23 cellular contexts compared by ENCODE assay signal in genomic region chr4:185082549-185082948, GRCh38.
A peak's percentile ranks its signal among the peaks of the same experiment; 100 is the strongest.
DNase-seq lines count a peak whose midpoint lies in the region; ATAC-seq, FAIRE-seq and TF ChIP-seq lines count a peak whose summit lies in the region.
"Had no signal": no experiment of that assay in that cellular context is flagged by ENCODE, and none has a peak within 500 bp of the region (broad histone marks: within the 10 kb centered on the region; RNA-seq: fewer than 3 reads in every experiment).

No MANE protein-coding gene starts in this region.

- no peak overlapping the region for H3K4me3 ChIP-seq in HCT116 (replicated peaks in 1 of 2; ENCODE audit: low read depth in 1 of 2, low read length in 2 of 2)
- no peak overlapping the region for H3K4me3 ChIP-seq in K562
- H3K4me3 ChIP-seq: Peyer's patch, skin epidermis, tibial nerve had no signal

- POLR2A ChIA-PET in HCT116 (lab: Charles Lee) (no interaction called here), K562 (lab: Yijun Ruan, JAX) (interaction anchor here (1.0 kb wide), 1 partner anchor 11 kb away, joined by 3 read pairs; no protein-coding TSS in a partner anchor)

- H3K9me3 ChIP-seq in HCT116 (ENCODE audit: control insufficient read depth in 1 of 2, insufficient read depth in 1 of 2, low read depth in 1 of 2, low read length in 2 of 2) (no peaks in the 10 kb centered on the region), K562 (replicated peaks; ENCODE audit: control insufficient read depth, insufficient read depth, low read depth, low read length) (no peaks in the 10 kb centered on the region)
- H3K9me3 ChIP-seq: Caco-2, Peyer's patch, SK-N-SH, tibial nerve had no signal

- no peaks in the 10 kb centered on the region for H3K9me1 ChIP-seq in K562 (ENCODE audit: control insufficient read depth, insufficient read depth, low read length)

- in situ Hi-C loops in K562 (cut with MboI): no loop called here

- TF ChIP-seq EP300 in K562 (IDR thresholded peaks at IDR 0.05; ENCODE audit: low read length): no peak

- BruUV-seq in HCT116 (replicated peaks; lab: Mats Ljungman, UMichigan): no TSS peak
- no TSS peak for BruUV-seq in K562 (replicated peaks; lab: Mats Ljungman, UMichigan)

- H3K36me3 ChIP-seq in HCT116 (ENCODE audit: control insufficient read depth in 1 of 2, insufficient read depth in 2 of 2, low read length in 2 of 2): no peaks in the 10 kb centered on the region
- H3K36me3 ChIP-seq in K562 (ENCODE audit: control insufficient read depth, insufficient read depth, low read length): no peaks in the 10 kb centered on the region
- H3K36me3 ChIP-seq: brain microvascular endothelial cell, Peyer's patch, tibial nerve had no signal

- H3K9ac ChIP-seq in HCT116 (ENCODE audit: low read length): no peak overlapping the region
- H3K9ac ChIP-seq in K562 (ENCODE audit: insufficient read depth in 1 of 2, low read depth in 2 of 2, low read length in 2 of 2): no peak overlapping the region
- H3K9ac ChIP-seq: SK-N-SH had no signal

- DNase-seq in HCT116 (ENCODE audit: low read depth, low spot score) (no peak), NOMO-1 treated with dmso at 0.1 percent for 144 hours (lab: John Stamatoyannopoulos, UW; ENCODE audit: unreplicated experiment) (peak; percentile 7), K562 (ENCODE audit: extremely low read depth in 1 of 4, low spot score in 3 of 4) (no peak), renal cortical epithelial cell (ENCODE audit: low read depth) (peak; percentile 14), hepatic stellate cell (ENCODE audit: low spot score) (no peak), NCI-H345 (lab: John Stamatoyannopoulos, UW) (no peak)
- DNase-seq: activated CD4-positive, alpha-beta T cell treated with anti-CD3 and anti-CD28 coated beads for 36 hours; activated naive CD8-positive, alpha-beta T cell treated with anti-CD3 and anti-CD28 coated beads, Interleukin-2, amount 50 U/mL, for 24 hours; brain microvascular endothelial cell; Caco-2; foreskin keratinocyte; H7; left cardiac atrium; natural killer cell; NCI-H1105 treated with DMSO at 0.1 percent for 48 hours; NCI-H2107; Peyer's patch; posterior cingulate gyrus; SK-N-SH; T1000 had no signal

- CTCF ChIA-PET in HCT116 (lab: Charles Lee): interaction anchor here (2.1 kb wide), 1 partner anchor 13 kb away, joined by 14 read pairs; no protein-coding TSS in a partner anchor
- CTCF ChIA-PET in K562 (lab: Yijun Ruan, JAX; ENCODE audit: low intra/inter-chr PET ratio): no interaction called here

- RAD21 ChIA-PET in HCT116 (lab: Charles Lee; ENCODE audit: low non-redundant PET in 1 of 2, low total read pairs in 2 of 2, uncharacterized antibody in 2 of 2, unreplicated experiment in 2 of 2): no interaction called here

- H3K4me2 ChIP-seq in HCT116 (ENCODE audit: low read length): peak overlapping the region; percentile 3; the same call in 1 of the 2 replicates
- H3K4me2 ChIP-seq in K562 (ENCODE audit: insufficient read depth, low read length): no peak overlapping the region
- H3K4me2 ChIP-seq: SK-N-SH had no signal

- H3K79me2 ChIP-seq in HCT116 (ENCODE audit: insufficient read depth, low read length): no peaks in the 10 kb centered on the region
- H3K79me2 ChIP-seq in K562 (ENCODE audit: control insufficient read depth, insufficient read depth, low read length): no peaks in the 10 kb centered on the region

- 0% methylated on average over 2 of the region's 2 CpGs for WGBS in K562 (ENCODE audit: insufficient coverage, low coverage, missing lambda C conversion rate)

- TF ChIP-seq CTCF in HCT116 (IDR thresholded peaks at IDR 0.05 in 2 of 3, conservative IDR thresholded peaks at IDR 0.05 in 1 of 3; ENCODE audit: borderline replicate concordance in 1 of 3, insufficient read depth in 1 of 3, low read depth in 2 of 3, low read length in 2 of 3) (no peak), K562 (IDR thresholded peaks at IDR 0.05 in 2 of 3, conservative IDR thresholded peaks at IDR 0.05 in 1 of 3; ENCODE audit: insufficient read depth in 2 of 3, low read depth in 1 of 3, low read length in 3 of 3) (no peak)

- H3K27ac ChIP-seq in HCT116 (ENCODE audit: low read depth, low read length) (no peak overlapping the region), K562 (ENCODE audit: extremely low read depth, low read depth, low read length) (no peak overlapping the region)
- H3K27ac ChIP-seq: brain microvascular endothelial cell, foreskin keratinocyte, Peyer's patch, skin epidermis, tibial nerve had no signal

- no peaks in the 10 kb centered on the region for H3K9me2 ChIP-seq in HCT116 (ENCODE audit: insufficient read depth)
- H3K9me2 ChIP-seq: SK-N-SH had no signal

- intact Hi-C loops in HCT116 (cut with micrococcal nuclease): no loop called here
- intact Hi-C loops in K562 (cut with micrococcal nuclease): no loop called here

- no peaks in the 10 kb centered on the region for H4K20me1 ChIP-seq in HCT116 (ENCODE audit: insufficient read depth)
- H4K20me1 ChIP-seq in K562 (replicated peaks; ENCODE audit: control insufficient read depth, insufficient read depth, low read length): no peaks in the 10 kb centered on the region

- H3K4me1 ChIP-seq in HCT116 (ENCODE audit: control insufficient read depth in 1 of 2, insufficient read depth in 2 of 2, low read length in 2 of 2) (peaks cover 0 to 5% of the 10 kb centered on the region in 2 experiments; a peak in 1 of 4 replicates), K562 (replicated peaks in 1 of 2; ENCODE audit: control insufficient read depth in 2 of 2, insufficient read depth in 2 of 2, low read length in 2 of 2) (peaks cover 0 to 5% of the 10 kb centered on the region in 2 experiments; a peak in 1 of 5 replicates)
- H3K4me1 ChIP-seq: Caco-2, foreskin keratinocyte, Peyer's patch, tibial nerve had no signal

- TF ChIP-seq RAD21 in HCT116 (IDR thresholded peaks at IDR 0.05; ENCODE audit: low read depth) (no peak), K562 (CRISPR knock-in tag; conservative IDR thresholded peaks at IDR 0.05 in 1 of 2, IDR thresholded peaks at IDR 0.05 in 1 of 2) (no peak)

- FAIRE-seq in K562 (lab: Jason Lieb, UNC): no peak

- peak overlapping the region; percentile 2 for H2AFZ ChIP-seq in HCT116 (ENCODE audit: low read depth, low read length, poor library complexity, severe bottlenecking)
- H2AFZ ChIP-seq in K562 (ENCODE audit: low read depth, low read length): no peak overlapping the region

- ATAC-seq in HCT116 (no peak), K562 (no peak), GM18868 (IDR thresholded peaks at IDR 0.05; ENCODE audit: unreplicated experiment) (no peak)
- ATAC-seq: activated CD4-positive, alpha-beta T cell treated with anti-CD3 and anti-CD28 coated beads for 36 hours; activated naive CD8-positive, alpha-beta T cell treated with anti-CD3 and anti-CD28 coated beads, Interleukin-2, amount 50 U/mL, for 24 hours; foreskin keratinocyte; left cardiac atrium; natural killer cell had no signal

- TF ChIP-seq POLR2A in HCT116 (IDR thresholded peaks at IDR 0.05; ENCODE audit: borderline replicate concordance, extremely low read depth, insufficient read depth, insufficient read length): no peak
- TF ChIP-seq POLR2A in K562 (conservative IDR thresholded peaks at IDR 0.05): no peak

- H3K27me3 ChIP-seq in HCT116 (ENCODE audit: insufficient read depth, low read length): no peaks in the 10 kb centered on the region
- H3K27me3 ChIP-seq in K562 (ENCODE audit: control insufficient read depth in 2 of 2, insufficient read depth in 2 of 2, low read length in 2 of 2): peaks cover 0 to 7% of the 10 kb centered on the region in 2 experiments; a peak in 2 of 5 replicates
- H3K27me3 ChIP-seq: brain microvascular endothelial cell, Peyer's patch had no signal

TF ChIP-seq in HCT116, 20 proteins besides CTCF, POLR2A, EP300 and RAD21 (continues in another document):
- TF ChIP-seq CBX3 (IDR thresholded peaks at IDR 0.05; ENCODE audit: low read depth) (no peak), EGR1 (IDR thresholded peaks at IDR 0.05; ENCODE audit: low read depth) (no peak), SIN3A (IDR thresholded peaks at IDR 0.05; ENCODE audit: low read depth) (no peak), POLR2AphosphoS5 (IDR thresholded peaks at IDR 0.05; ENCODE audit: low read depth, low read length) (no peak)
- TF ChIP-seq, protein P1, sequence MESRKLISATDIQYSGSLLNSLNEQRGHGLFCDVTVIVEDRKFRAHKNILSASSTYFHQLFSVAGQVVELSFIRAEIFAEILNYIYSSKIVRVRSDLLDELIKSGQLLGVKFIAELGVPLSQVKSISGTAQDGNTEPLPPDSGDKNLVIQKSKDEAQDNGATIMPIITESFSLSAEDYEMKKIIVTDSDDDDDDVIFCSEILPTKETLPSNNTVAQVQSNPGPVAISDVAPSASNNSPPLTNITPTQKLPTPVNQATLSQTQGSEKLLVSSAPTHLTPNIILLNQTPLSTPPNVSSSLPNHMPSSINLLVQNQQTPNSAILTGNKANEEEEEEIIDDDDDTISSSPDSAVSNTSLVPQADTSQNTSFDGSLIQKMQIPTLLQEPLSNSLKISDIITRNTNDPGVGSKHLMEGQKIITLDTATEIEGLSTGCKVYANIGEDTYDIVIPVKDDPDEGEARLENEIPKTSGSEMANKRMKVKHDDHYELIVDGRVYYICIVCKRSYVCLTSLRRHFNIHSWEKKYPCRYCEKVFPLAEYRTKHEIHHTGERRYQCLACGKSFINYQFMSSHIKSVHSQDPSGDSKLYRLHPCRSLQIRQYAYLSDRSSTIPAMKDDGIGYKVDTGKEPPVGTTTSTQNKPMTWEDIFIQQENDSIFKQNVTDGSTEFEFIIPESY (IDR thresholded peaks at IDR 0.05; ENCODE audit: extremely low read depth, insufficient replicate concordance, low read length): no peak

TF ChIP-seq in K562, 482 proteins besides CTCF, POLR2A, EP300 and RAD21:
- TF ChIP-seq CEBPG (CRISPR knock-in tag; IDR thresholded peaks at IDR 0.05) (no peak), CEBPG (tag; conservative IDR thresholded peaks at IDR 0.05 in 1 of 2, IDR thresholded peaks at IDR 0.05 in 1 of 2) (no peak), NFIC (IDR thresholded peaks at IDR 0.05) (peak; percentile 22; the same call in 1 of the 2 replicates)

Comparison
In these comparisons a context has a peak if more than half of its experiments do, and no peak if none do; other contexts are left out.
1. DNase-seq: peak in NOMO-1 treated with dmso at 0.1 percent for 144 hours (single experiment) and renal cortical epithelial cell (single experiment); none in HCT116 (single experiment), K562 (0 of 4), hepatic stellate cell (single experiment) and NCI-H345 (single experiment).